Comparison of ENCODE assay signal across 1 cellular context in the genomic region with DNA sequence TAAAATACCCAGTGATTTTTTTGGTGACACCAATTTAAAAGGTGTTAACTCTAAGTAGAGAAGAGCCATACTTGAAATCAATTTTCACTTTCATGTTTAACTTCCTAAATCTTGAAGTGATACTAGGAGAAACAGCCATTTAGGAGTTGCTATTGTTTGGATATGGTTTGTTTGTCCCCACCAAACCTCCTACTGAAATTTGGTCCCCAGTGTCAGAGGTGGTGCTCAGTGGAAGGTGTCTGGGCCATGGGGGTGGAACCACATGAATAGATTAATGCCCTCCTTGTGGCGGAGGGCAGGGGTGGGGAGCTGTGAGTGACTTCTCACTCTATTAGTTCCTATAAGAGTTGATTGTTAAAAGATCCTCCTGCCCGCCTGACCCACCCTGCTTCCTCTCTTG.
TF ChIP-seq lines count a peak whose summit lies in the region.

No MANE protein-coding gene starts in this region.

TF ChIP-seq in WTC11, 78 proteins besides CTCF, POLR2A, EP300 and RAD21 (continued from another document):
- TF ChIP-seq, protein P1, sequence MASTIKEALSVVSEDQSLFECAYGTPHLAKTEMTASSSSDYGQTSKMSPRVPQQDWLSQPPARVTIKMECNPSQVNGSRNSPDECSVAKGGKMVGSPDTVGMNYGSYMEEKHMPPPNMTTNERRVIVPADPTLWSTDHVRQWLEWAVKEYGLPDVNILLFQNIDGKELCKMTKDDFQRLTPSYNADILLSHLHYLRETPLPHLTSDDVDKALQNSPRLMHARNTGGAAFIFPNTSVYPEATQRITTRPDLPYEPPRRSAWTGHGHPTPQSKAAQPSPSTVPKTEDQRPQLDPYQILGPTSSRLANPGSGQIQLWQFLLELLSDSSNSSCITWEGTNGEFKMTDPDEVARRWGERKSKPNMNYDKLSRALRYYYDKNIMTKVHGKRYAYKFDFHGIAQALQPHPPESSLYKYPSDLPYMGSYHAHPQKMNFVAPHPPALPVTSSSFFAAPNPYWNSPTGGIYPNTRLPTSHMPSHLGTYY (CRISPR knock-in tag; IDR thresholded peaks at IDR 0.05), result no peak
- TF ChIP-seq GTF2I (CRISPR knock-in tag; conservative IDR thresholded peaks at IDR 0.05) (no peak), ZNF138 (CRISPR knock-in tag; conservative IDR thresholded peaks at IDR 0.05) (no peak), NR2C2 (CRISPR knock-in tag; IDR thresholded peaks at IDR 0.05) (no peak), ESRRA (CRISPR knock-in tag; IDR thresholded peaks at IDR 0.05; ENCODE audit: borderline replicate concordance) (no peak), SMAD3 (CRISPR knock-in tag; IDR thresholded peaks at IDR 0.05; ENCODE audit: borderline replicate concordance) (no peak), GRHL2 (CRISPR knock-in tag; IDR thresholded peaks at IDR 0.05; ENCODE audit: insufficient replicate concordance, severe bottlenecking) (no peak)
- TF ChIP-seq, protein P2, sequence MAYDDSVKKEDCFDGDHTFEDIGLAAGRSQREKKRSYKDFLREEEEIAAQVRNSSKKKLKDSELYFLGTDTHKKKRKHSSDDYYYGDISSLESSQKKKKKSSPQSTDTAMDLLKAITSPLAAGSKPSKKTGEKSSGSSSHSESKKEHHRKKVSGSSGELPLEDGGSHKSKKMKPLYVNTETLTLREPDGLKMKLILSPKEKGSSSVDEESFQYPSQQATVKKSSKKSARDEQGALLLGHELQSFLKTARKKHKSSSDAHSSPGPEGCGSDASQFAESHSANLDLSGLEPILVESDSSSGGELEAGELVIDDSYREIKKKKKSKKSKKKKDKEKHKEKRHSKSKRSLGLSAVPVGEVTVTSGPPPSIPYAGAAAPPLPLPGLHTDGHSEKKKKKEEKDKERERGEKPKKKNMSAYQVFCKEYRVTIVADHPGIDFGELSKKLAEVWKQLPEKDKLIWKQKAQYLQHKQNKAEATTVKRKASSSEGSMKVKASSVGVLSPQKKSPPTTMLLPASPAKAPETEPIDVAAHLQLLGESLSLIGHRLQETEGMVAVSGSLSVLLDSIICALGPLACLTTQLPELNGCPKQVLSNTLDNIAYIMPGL (CRISPR knock-in tag; IDR thresholded peaks at IDR 0.05), result no peak
- TF ChIP-seq, protein P3, sequence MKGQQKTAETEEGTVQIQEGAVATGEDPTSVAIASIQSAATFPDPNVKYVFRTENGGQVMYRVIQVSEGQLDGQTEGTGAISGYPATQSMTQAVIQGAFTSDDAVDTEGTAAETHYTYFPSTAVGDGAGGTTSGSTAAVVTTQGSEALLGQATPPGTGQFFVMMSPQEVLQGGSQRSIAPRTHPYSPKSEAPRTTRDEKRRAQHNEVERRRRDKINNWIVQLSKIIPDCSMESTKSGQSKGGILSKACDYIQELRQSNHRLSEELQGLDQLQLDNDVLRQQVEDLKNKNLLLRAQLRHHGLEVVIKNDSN (CRISPR knock-in tag; IDR thresholded peaks at IDR 0.05), result no peak
- TF ChIP-seq, protein P4, sequence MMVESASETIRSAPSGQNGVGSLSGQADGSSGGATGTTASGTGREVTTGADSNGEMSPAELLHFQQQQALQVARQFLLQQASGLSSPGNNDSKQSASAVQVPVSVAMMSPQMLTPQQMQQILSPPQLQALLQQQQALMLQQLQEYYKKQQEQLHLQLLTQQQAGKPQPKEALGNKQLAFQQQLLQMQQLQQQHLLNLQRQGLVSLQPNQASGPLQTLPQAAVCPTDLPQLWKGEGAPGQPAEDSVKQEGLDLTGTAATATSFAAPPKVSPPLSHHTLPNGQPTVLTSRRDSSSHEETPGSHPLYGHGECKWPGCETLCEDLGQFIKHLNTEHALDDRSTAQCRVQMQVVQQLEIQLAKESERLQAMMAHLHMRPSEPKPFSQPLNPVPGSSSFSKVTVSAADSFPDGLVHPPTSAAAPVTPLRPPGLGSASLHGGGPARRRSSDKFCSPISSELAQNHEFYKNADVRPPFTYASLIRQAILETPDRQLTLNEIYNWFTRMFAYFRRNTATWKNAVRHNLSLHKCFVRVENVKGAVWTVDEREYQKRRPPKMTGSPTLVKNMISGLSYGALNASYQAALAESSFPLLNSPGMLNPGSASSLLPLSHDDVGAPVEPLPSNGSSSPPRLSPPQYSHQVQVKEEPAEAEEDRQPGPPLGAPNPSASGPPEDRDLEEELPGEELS (CRISPR knock-in tag; IDR thresholded peaks at IDR 0.05), result no peak
- TF ChIP-seq, protein P5, sequence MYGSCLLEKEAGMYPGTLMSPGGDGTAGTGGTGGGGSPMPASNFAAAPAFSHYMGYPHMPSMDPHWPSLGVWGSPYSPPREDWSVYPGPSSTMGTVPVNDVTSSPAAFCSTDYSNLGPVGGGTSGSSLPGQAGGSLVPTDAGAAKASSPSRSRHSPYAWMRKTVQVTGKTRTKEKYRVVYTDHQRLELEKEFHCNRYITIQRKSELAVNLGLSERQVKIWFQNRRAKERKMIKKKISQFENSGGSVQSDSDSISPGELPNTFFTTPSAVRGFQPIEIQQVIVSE (CRISPR knock-in tag; IDR thresholded peaks at IDR 0.05; ENCODE audit: borderline replicate concordance), result no peak
- TF ChIP-seq, protein P6, sequence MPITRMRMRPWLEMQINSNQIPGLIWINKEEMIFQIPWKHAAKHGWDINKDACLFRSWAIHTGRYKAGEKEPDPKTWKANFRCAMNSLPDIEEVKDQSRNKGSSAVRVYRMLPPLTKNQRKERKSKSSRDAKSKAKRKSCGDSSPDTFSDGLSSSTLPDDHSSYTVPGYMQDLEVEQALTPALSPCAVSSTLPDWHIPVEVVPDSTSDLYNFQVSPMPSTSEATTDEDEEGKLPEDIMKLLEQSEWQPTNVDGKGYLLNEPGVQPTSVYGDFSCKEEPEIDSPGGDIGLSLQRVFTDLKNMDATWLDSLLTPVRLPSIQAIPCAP (CRISPR knock-in tag; IDR thresholded peaks at IDR 0.05), result no peak
- TF ChIP-seq, protein P7, sequence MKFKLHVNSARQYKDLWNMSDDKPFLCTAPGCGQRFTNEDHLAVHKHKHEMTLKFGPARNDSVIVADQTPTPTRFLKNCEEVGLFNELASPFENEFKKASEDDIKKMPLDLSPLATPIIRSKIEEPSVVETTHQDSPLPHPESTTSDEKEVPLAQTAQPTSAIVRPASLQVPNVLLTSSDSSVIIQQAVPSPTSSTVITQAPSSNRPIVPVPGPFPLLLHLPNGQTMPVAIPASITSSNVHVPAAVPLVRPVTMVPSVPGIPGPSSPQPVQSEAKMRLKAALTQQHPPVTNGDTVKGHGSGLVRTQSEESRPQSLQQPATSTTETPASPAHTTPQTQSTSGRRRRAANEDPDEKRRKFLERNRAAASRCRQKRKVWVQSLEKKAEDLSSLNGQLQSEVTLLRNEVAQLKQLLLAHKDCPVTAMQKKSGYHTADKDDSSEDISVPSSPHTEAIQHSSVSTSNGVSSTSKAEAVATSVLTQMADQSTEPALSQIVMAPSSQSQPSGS (CRISPR knock-in tag; IDR thresholded peaks at IDR 0.05; ENCODE audit: borderline replicate concordance, low read depth), result no peak
